Comparison of ENCODE assay signal across 37 cellular contexts in the genomic region with DNA sequence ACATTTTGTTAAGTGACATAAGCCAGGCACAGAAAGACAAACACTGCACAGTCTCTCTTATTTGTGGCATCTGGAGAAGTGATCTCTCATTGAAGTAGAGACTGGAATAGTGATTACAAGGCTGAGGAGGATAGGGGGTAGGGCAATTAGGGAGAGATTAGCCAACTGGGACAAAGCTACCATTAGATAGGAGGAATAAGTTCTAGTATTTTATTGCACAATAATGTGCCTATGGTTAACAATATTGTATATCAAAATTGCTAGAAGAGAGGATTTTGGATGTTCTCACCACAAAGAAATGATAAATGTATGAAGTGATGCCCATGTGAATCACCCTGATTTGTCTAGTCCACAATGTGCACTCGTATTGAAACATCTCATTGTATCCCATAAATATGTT.
A peak's percentile ranks its signal among the peaks of the same experiment; 100 is the strongest.
DNase-seq lines count a peak whose midpoint lies in the region; ATAC-seq, FAIRE-seq and TF ChIP-seq lines count a peak whose summit lies in the region.
"Had no signal": no experiment of that assay in that cellular context is flagged by ENCODE, and none has a peak within 500 bp of the region (broad histone marks: within the 10 kb centered on the region; RNA-seq: fewer than 3 reads in every experiment).

No MANE protein-coding gene starts in this region.

- H2BK20ac ChIP-seq in IMR-90 (ENCODE audit: low read depth, low read length), result no peak overlapping the region

- H3K36me3 ChIP-seq in HepG2 (replicated peaks in 1 of 2; ENCODE audit: control insufficient read depth in 1 of 2, insufficient read depth in 2 of 2, low read length in 2 of 2) (no peaks in the 10 kb centered on the region), right lobe of liver (no peaks in the 10 kb centered on the region), IMR-90 (ENCODE audit: control insufficient read depth, insufficient read depth, low read length) (no peaks in the 10 kb centered on the region), K562 (ENCODE audit: control insufficient read depth, insufficient read depth, low read length) (no peaks in the 10 kb centered on the region)
- H3K36me3 ChIP-seq: BE2C; BLaER1; BLaER1 treated with 17β-estradiol and CSF1 and Interleukin-3, amounts not matched to agents 10 nM and 100 nM had no signal

- H3K56ac ChIP-seq in IMR-90 (ENCODE audit: extremely low read depth, insufficient read depth, low read length), result no peak overlapping the region

- no peak overlapping the region for H2AK5ac ChIP-seq in IMR-90 (ENCODE audit: low read depth, low read length)

- H3K27ac Mint-ChIP-seq in glutamatergic neuron (ENCODE audit: unreplicated experiment), result peak overlapping the region; percentile 48
- no peak overlapping the region for H3K27ac Mint-ChIP-seq in activated CD8-positive, alpha-beta T cell treated with anti-CD3 and anti-CD28 coated beads, Interleukin-2, amount 10 ng/mL, durations not matched to agents 7 days and 5 days
- H3K27ac Mint-ChIP-seq: B cell; CD14-positive monocyte; CD4-positive, alpha-beta memory T cell; CD4-positive, alpha-beta T cell; CD4-positive, CD25-positive, alpha-beta regulatory T cell; CD8-positive, alpha-beta memory T cell; CD8-positive, alpha-beta T cell had no signal

- no peak overlapping the region for H3K4ac ChIP-seq in IMR-90 (ENCODE audit: low read depth, low read length)

- H3K4me2 ChIP-seq in HepG2 (ENCODE audit: low read depth, low read length) (no peak overlapping the region), IMR-90 (ENCODE audit: low read depth, low read length) (no peak overlapping the region), K562 (ENCODE audit: insufficient read depth, low read length) (no peak overlapping the region)
- H3K4me2 ChIP-seq: BLaER1; BLaER1 treated with 17β-estradiol and CSF1 and Interleukin-3, amounts not matched to agents 10 nM and 100 nM had no signal

- H3K27ac ChIP-seq in HepG2 (ENCODE audit: extremely low read length, insufficient read depth, low read length), result no peak overlapping the region
- H3K27ac ChIP-seq in right lobe of liver, result no peak overlapping the region
- no peak overlapping the region for H3K27ac ChIP-seq in IMR-90 (ENCODE audit: insufficient read depth, low read length)
- H3K27ac ChIP-seq in K562 (ENCODE audit: extremely low read depth, low read depth, low read length), result no peak overlapping the region
- H3K27ac ChIP-seq: 22Rv1; A549; BLaER1; BLaER1 treated with 17β-estradiol and CSF1 and Interleukin-3, amounts not matched to agents 10 nM and 100 nM; C4-2B had no signal

- no peaks in the 10 kb centered on the region for H3K79me1 ChIP-seq in IMR-90 (ENCODE audit: low read depth in 1 of 2, low read length in 2 of 2)

- intact Hi-C loops in HepG2 (cut with micrococcal nuclease; ENCODE audit: unreplicated experiment) (no loop called here), right lobe of liver (cut with DNase I) (no loop called here), IMR-90 (cut with micrococcal nuclease) (no loop called here), K562 (cut with micrococcal nuclease) (no loop called here), posterior vena cava (cut with DNase I) (no loop called here)

- TF ChIP-seq POLR2A in HepG2 (IDR thresholded peaks at IDR 0.05; ENCODE audit: insufficient read depth in 1 of 2, low read depth in 2 of 2, low read length in 2 of 2) (no peak), right lobe of liver (IDR thresholded peaks at IDR 0.05) (no peak), IMR-90 (IDR thresholded peaks at IDR 0.05; ENCODE audit: low read depth, low read length) (no peak), K562 (conservative IDR thresholded peaks at IDR 0.05) (no peak)

- TF ChIP-seq RAD21 in HepG2 (CRISPR knock-in tag; IDR thresholded peaks at IDR 0.05), result no peak
- no peak for TF ChIP-seq RAD21 in IMR-90 (IDR thresholded peaks at IDR 0.05; ENCODE audit: low read length)
- no peak for TF ChIP-seq RAD21 in K562 (CRISPR knock-in tag; conservative IDR thresholded peaks at IDR 0.05 in 1 of 2, IDR thresholded peaks at IDR 0.05 in 1 of 2)

- H3K4me3 ChIP-seq in HepG2 (replicated peaks in 1 of 3; ENCODE audit: insufficient read depth in 1 of 3, low read depth in 2 of 3, low read length in 3 of 3) (no peak overlapping the region), right lobe of liver (no peak overlapping the region), IMR-90 (ENCODE audit: insufficient read depth, low read depth, low read length) (no peak overlapping the region), K562 (no peak overlapping the region)
- H3K4me3 ChIP-seq: A549; BLaER1; BLaER1 treated with 17β-estradiol and CSF1 and Interleukin-3, amounts not matched to agents 10 nM and 100 nM had no signal

- H3K14ac ChIP-seq in IMR-90 (replicated peaks; ENCODE audit: low read depth, low read length), result no peak overlapping the region

- no peak overlapping the region for H4K8ac ChIP-seq in IMR-90 (ENCODE audit: low read depth in 2 of 2, low read length in 2 of 2)

- H2AFZ ChIP-seq in HepG2 (ENCODE audit: low read length) (no peak overlapping the region), IMR-90 (replicated peaks; ENCODE audit: low read length, poor library complexity) (no peak overlapping the region), K562 (ENCODE audit: low read depth, low read length) (no peak overlapping the region)

- H3K36me3 Mint-ChIP-seq in glutamatergic neuron (ENCODE audit: unreplicated experiment), result no peaks in the 10 kb centered on the region
- H3K36me3 Mint-ChIP-seq in activated CD8-positive, alpha-beta T cell treated with anti-CD3 and anti-CD28 coated beads, Interleukin-2, amount 10 ng/mL, durations not matched to agents 7 days and 5 days (ENCODE audit: low read depth), result no peaks in the 10 kb centered on the region
- H3K36me3 Mint-ChIP-seq: CD14-positive monocyte; CD4-positive, alpha-beta memory T cell; CD4-positive, CD25-positive, alpha-beta regulatory T cell; CD8-positive, alpha-beta memory T cell; CD8-positive, alpha-beta T cell had no signal

- WGBS in HepG2 (ENCODE audit: low lambda C conversion rate), result 0% methylated on average over 1 of the region's 1 CpG
- WGBS in right lobe of liver (ENCODE audit: insufficient coverage, low coverage, low lambda C conversion rate, missing lambda C conversion rate), result 50% methylated on average over 1 of the region's 1 CpG
- no CpG with 5 or more reads among the region's 1 CpG for WGBS in IMR-90 (ENCODE audit: extremely low coverage in 2 of 2, insufficient read length in 1 of 2), 2 experiments
- 0% methylated on average over 1 of the region's 1 CpG for WGBS in K562 (ENCODE audit: insufficient coverage, low coverage, missing lambda C conversion rate)

- H3K9ac ChIP-seq in HepG2 (ENCODE audit: insufficient read depth, low read depth, low read length) (no peak overlapping the region), IMR-90 (ENCODE audit: low read depth, low read length) (no peak overlapping the region), K562 (ENCODE audit: insufficient read depth in 1 of 2, low read depth in 2 of 2, low read length in 2 of 2) (no peak overlapping the region)
- H3K9ac ChIP-seq: BLaER1; BLaER1 treated with 17β-estradiol and CSF1 and Interleukin-3, amounts not matched to agents 10 nM and 100 nM had no signal

- no peak overlapping the region for H3K18ac ChIP-seq in IMR-90 (ENCODE audit: low read depth, low read length)

- H4K5ac ChIP-seq in IMR-90 (ENCODE audit: low read depth, low read length), result no peak overlapping the region

- no peaks in the 10 kb centered on the region for H3K27me3 Mint-ChIP-seq in glutamatergic neuron (ENCODE audit: unreplicated experiment)
- no peaks in the 10 kb centered on the region for H3K27me3 Mint-ChIP-seq in activated CD8-positive, alpha-beta T cell treated with anti-CD3 and anti-CD28 coated beads, Interleukin-2, amount 10 ng/mL, durations not matched to agents 7 days and 5 days (ENCODE audit: low read depth)
- H3K27me3 Mint-ChIP-seq: B cell; CD4-positive, alpha-beta memory T cell; CD4-positive, alpha-beta T cell; CD4-positive, CD25-positive, alpha-beta regulatory T cell; CD8-positive, alpha-beta memory T cell had no signal

- in situ Hi-C loops in HepG2 (cut with HindIII; ENCODE audit: extremely low pct_ligation_motif_present, low pct_unique_long_range_greater_than_20kb) (no loop called here), IMR-90 (cut with MboI; ENCODE audit: low sequenced_read_pairs) (no loop called here), K562 (cut with MboI) (no loop called here)

- dilution Hi-C loops in IMR-90 (cut with HindIII; ENCODE audit: low sequenced_read_pairs, unreplicated experiment), result no loop called here

- H3K79me2 ChIP-seq in HepG2 (ENCODE audit: insufficient read depth, low read length), result no peaks in the 10 kb centered on the region
- H3K79me2 ChIP-seq in K562 (ENCODE audit: control insufficient read depth, insufficient read depth, low read length), result no peaks in the 10 kb centered on the region

- no peak overlapping the region for H3K23ac ChIP-seq in IMR-90 (ENCODE audit: low read depth, low read length)

- no peaks in the 10 kb centered on the region for H3K4me1 ChIP-seq in HepG2 (ENCODE audit: insufficient read depth, low read length)
- no peaks in the 10 kb centered on the region for H3K4me1 ChIP-seq in right lobe of liver
- H3K4me1 ChIP-seq in IMR-90 (ENCODE audit: control insufficient read depth, insufficient read depth, low read length), result no peaks in the 10 kb centered on the region
- H3K4me1 ChIP-seq in K562 (replicated peaks in 1 of 2; ENCODE audit: control insufficient read depth in 2 of 2, insufficient read depth in 2 of 2, low read length in 2 of 2), result no peaks in the 10 kb centered on the region
- H3K4me1 ChIP-seq: A549; BE2C; BLaER1; BLaER1 treated with 17β-estradiol and CSF1 and Interleukin-3, amounts not matched to agents 10 nM and 100 nM; Caco-2 had no signal

- no peak for ATAC-seq in HepG2
- ATAC-seq in right lobe of liver, result no peak
- ATAC-seq in IMR-90 (ENCODE audit: low read depth), result no peak
- no peak for ATAC-seq in K562
- ATAC-seq in activated CD8-positive, alpha-beta T cell treated with anti-CD3 and anti-CD28 coated beads, Interleukin-2, amount 10 ng/mL, durations not matched to agents 7 days and 5 days, result no peak
- ATAC-seq: A549; CD8-positive, alpha-beta T cell had no signal

- no TSS peak for BruUV-seq in HepG2 (replicated peaks; lab: Mats Ljungman, UMichigan)
- BruUV-seq in IMR-90 (replicated peaks; lab: Mats Ljungman, UMichigan), result no TSS peak
- no TSS peak for BruUV-seq in K562 (replicated peaks; lab: Mats Ljungman, UMichigan)

- no peak overlapping the region for H4K91ac ChIP-seq in IMR-90 (ENCODE audit: insufficient read depth, low read depth, low read length)

- H3K9me1 ChIP-seq in IMR-90 (ENCODE audit: insufficient read depth, low read length) (no peaks in the 10 kb centered on the region), K562 (ENCODE audit: control insufficient read depth, insufficient read depth, low read length) (no peaks in the 10 kb centered on the region)

- POLR2A ChIA-PET in HepG2 (lab: Yijun Ruan, JAX), result no interaction called here
- POLR2A ChIA-PET in IMR-90 (lab: Charles Lee; ENCODE audit: unreplicated experiment), result no interaction called here
- POLR2A ChIA-PET in K562 (lab: Yijun Ruan, JAX), result interaction anchor here (0.7 kb wide), 1 partner anchor 677 kb away, joined by 3 read pairs; no protein-coding TSS in a partner anchor
- POLR2A ChIA-PET in activated CD8-positive, alpha-beta T cell treated with anti-CD3 and anti-CD28 coated beads, Interleukin-2, amount 10 ng/mL, durations not matched to agents 7 days and 5 days (lab: Charles Lee), result no interaction called here

- peaks cover 20% of the 10 kb centered on the region for H3K4me1 Mint-ChIP-seq in glutamatergic neuron (ENCODE audit: low read depth, unreplicated experiment)
- H3K4me1 Mint-ChIP-seq in activated CD8-positive, alpha-beta T cell treated with anti-CD3 and anti-CD28 coated beads, Interleukin-2, amount 10 ng/mL, durations not matched to agents 7 days and 5 days (ENCODE audit: low read depth), result no peaks in the 10 kb centered on the region
- H3K4me1 Mint-ChIP-seq: B cell; CD14-positive monocyte; CD4-positive, alpha-beta memory T cell; CD4-positive, CD25-positive, alpha-beta regulatory T cell; CD8-positive, alpha-beta memory T cell had no signal

- H3K9me3 ChIP-seq in HepG2 (ENCODE audit: low read length) (no peaks in the 10 kb centered on the region), right lobe of liver (no peaks in the 10 kb centered on the region), IMR-90 (ENCODE audit: control insufficient read depth, insufficient read depth, low read length) (no peaks in the 10 kb centered on the region), K562 (replicated peaks; ENCODE audit: control insufficient read depth, insufficient read depth, low read depth, low read length) (no peaks in the 10 kb centered on the region)
- H3K9me3 ChIP-seq: A549, BE2C, BLaER1, Caco-2 had no signal

- TF ChIP-seq EP300 in HepG2 (IDR thresholded peaks at IDR 0.05; ENCODE audit: low read depth in 2 of 2, low read length in 2 of 2) (no peak), HepG2 (CRISPR knock-in tag; IDR thresholded peaks at IDR 0.05; ENCODE audit: borderline replicate concordance) (no peak), K562 (IDR thresholded peaks at IDR 0.05; ENCODE audit: low read length) (no peak)

- FAIRE-seq in HepG2 (lab: Jason Lieb, UNC) (no peak), K562 (lab: Jason Lieb, UNC) (no peak)
- FAIRE-seq: A204.1, A549, D721Med had no signal

- no peak overlapping the region for H3K4me3 Mint-ChIP-seq in glutamatergic neuron (ENCODE audit: unreplicated experiment)
- no peak overlapping the region for H3K4me3 Mint-ChIP-seq in activated CD8-positive, alpha-beta T cell treated with anti-CD3 and anti-CD28 coated beads, Interleukin-2, amount 10 ng/mL, durations not matched to agents 7 days and 5 days
- H3K4me3 Mint-ChIP-seq: B cell; CD14-positive monocyte; CD4-positive, alpha-beta T cell; CD4-positive, CD25-positive, alpha-beta regulatory T cell; CD8-positive, alpha-beta memory T cell; CD8-positive, alpha-beta T cell had no signal

- no peak overlapping the region for H2BK5ac ChIP-seq in IMR-90 (ENCODE audit: low read depth, low read length, poor library complexity, severe bottlenecking)

- H3K27me3 ChIP-seq in HepG2 (ENCODE audit: control insufficient read depth in 1 of 2, insufficient read depth in 2 of 2, low read length in 2 of 2) (no peaks in the 10 kb centered on the region), right lobe of liver (no peaks in the 10 kb centered on the region), IMR-90 (ENCODE audit: control insufficient read depth, insufficient read depth, low read length) (no peaks in the 10 kb centered on the region), K562 (ENCODE audit: control insufficient read depth in 2 of 2, insufficient read depth in 2 of 2, low read length in 2 of 2) (no peaks in the 10 kb centered on the region)
- H3K27me3 ChIP-seq: BE2C; BLaER1; BLaER1 treated with 17β-estradiol and CSF1 and Interleukin-3, amounts not matched to agents 10 nM and 100 nM had no signal

- no peak for DNase-seq in HepG2 (ENCODE audit: low spot score)
- no peak for DNase-seq in right lobe of liver
- no peak for DNase-seq in IMR-90
- no peak for DNase-seq in K562 (ENCODE audit: extremely low read depth in 1 of 4, low spot score in 3 of 4)
- DNase-seq in glutamatergic neuron, result no peak
- no peak for DNase-seq in activated CD8-positive, alpha-beta T cell treated with anti-CD3 and anti-CD28 coated beads, Interleukin-2, amount 10 ng/mL, durations not matched to agents 7 days and 5 days
- no peak for DNase-seq in posterior vena cava (ENCODE audit: low spot score)
- no peak for DNase-seq in NCI-H1930 (lab: John Stamatoyannopoulos, UW)
- DNase-seq: 8988T; ACHN; AML-193; BE2C; C1 segment of cervical spinal cord; Caco-2; Calu3; CD4-positive, alpha-beta memory T cell; CD4-positive, alpha-beta T cell; CD4-positive, CD25-positive, alpha-beta regulatory T cell; CD8-positive, alpha-beta memory T cell; CD8-positive, alpha-beta T cell; COR-L47; DMS 273 treated with DMSO at 0.1 percent for 48 hours; DMS153; DMS53; DMS79; DMS79 treated with DMSO at 0.1 percent for 48 hours; DND-41; EL had no signal

- CTCF ChIA-PET in HepG2 (lab: Yijun Ruan, JAX; ENCODE audit: low intra/inter-chr PET ratio, low total read pairs) (no interaction called here), IMR-90 (lab: Yijun Ruan, JAX) (no interaction called here), K562 (lab: Yijun Ruan, JAX; ENCODE audit: low intra/inter-chr PET ratio) (no interaction called here)
- CTCF ChIA-PET in activated CD8-positive, alpha-beta T cell treated with anti-CD3 and anti-CD28 coated beads, Interleukin-2, amount 10 ng/mL, durations not matched to agents 7 days and 5 days (lab: Charles Lee), result no interaction called here

- no peak overlapping the region for H2AK9ac ChIP-seq in IMR-90 (replicated peaks; ENCODE audit: low read depth, low read length, poor library complexity)

- TF ChIP-seq CTCF in HepG2 (CRISPR knock-in tag; IDR thresholded peaks at IDR 0.05) (no peak), right lobe of liver (IDR thresholded peaks at IDR 0.05) (no peak), IMR-90 (conservative IDR thresholded peaks at IDR 0.05; ENCODE audit: low read depth, low read length) (no peak), K562 (IDR thresholded peaks at IDR 0.05 in 2 of 3, conservative IDR thresholded peaks at IDR 0.05 in 1 of 3; ENCODE audit: insufficient read depth in 2 of 3, low read depth in 1 of 3, low read length in 3 of 3) (no peak), glutamatergic neuron (IDR thresholded peaks at IDR 0.05; ENCODE audit: partially characterized antibody, unreplicated experiment) (no peak)

- no peak overlapping the region for H2BK15ac ChIP-seq in IMR-90 (ENCODE audit: low read depth, low read length)

- peaks cover 1% of the 10 kb centered on the region for H3K9me3 Mint-ChIP-seq in glutamatergic neuron (ENCODE audit: unreplicated experiment)
- H3K9me3 Mint-ChIP-seq in activated CD8-positive, alpha-beta T cell treated with anti-CD3 and anti-CD28 coated beads, Interleukin-2, amount 10 ng/mL, durations not matched to agents 7 days and 5 days (ENCODE audit: insufficient read depth), result no peaks in the 10 kb centered on the region
- H3K9me3 Mint-ChIP-seq: CD8-positive, alpha-beta T cell had no signal

- no peak overlapping the region for H2BK120ac ChIP-seq in IMR-90 (ENCODE audit: low read depth, low read length)

- H4K20me1 ChIP-seq in HepG2 (ENCODE audit: insufficient read depth, low read length), result no peaks in the 10 kb centered on the region
- H4K20me1 ChIP-seq in IMR-90 (ENCODE audit: insufficient read depth, low read length), result no peaks in the 10 kb centered on the region
- H4K20me1 ChIP-seq in K562 (replicated peaks; ENCODE audit: control insufficient read depth, insufficient read depth, low read length), result no peaks in the 10 kb centered on the region
- H4K20me1 ChIP-seq: BLaER1; BLaER1 treated with 17β-estradiol and CSF1 and Interleukin-3, amounts not matched to agents 10 nM and 100 nM had no signal

Comparison
In these comparisons a context has a peak if more than half of its experiments do, and no peak if none do; other contexts are left out.
1. Of the 241 proteins assayed by ChIP-seq in both HepG2 and K562: peak only in HepG2: none; only in K562: none; in both: CEBPB; in neither: 239; mixed calls (peak in some experiments, not most) for 1.